ENCODE assay signal across 16 cellular contexts in the genomic region with DNA sequence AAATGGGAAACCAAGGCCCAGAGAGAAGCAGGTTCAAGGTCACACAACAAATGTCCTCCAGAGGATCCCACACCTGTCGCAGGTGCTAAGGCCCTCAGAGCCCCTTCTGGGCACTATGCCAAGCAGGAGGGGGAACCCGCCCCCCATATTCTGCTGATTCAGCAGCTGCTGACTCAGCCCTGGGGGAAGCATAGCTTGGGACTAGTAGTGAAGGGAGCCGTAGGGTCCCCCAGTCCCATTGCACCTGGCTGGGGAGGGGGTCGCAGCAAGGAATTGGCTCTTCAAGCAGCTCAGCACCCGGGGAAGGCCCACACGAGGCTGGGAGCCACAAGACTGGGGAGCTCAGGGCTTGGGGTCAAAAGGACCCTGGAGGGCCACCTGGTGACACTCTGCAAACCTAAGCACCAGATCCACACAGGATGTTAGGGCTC. TPM values are rescaled to one million over a fixed set of nuclear protein-coding genes. Genes with fewer than 3 reads are reported as not detected.
A peak's percentile ranks its signal among the peaks of the same experiment; 100 is the strongest.
DNase-seq lines count a peak whose midpoint lies in the region; ATAC-seq and TF ChIP-seq lines count a peak whose summit lies in the region.
"Had no signal": no experiment of that assay in that cellular context is flagged by ENCODE, and none has a peak within 500 bp of the region (broad histone marks: within the 10 kb centered on the region; RNA-seq: fewer than 3 reads in every experiment).

No MANE protein-coding gene starts in this region.

- POLR2A ChIA-PET in HEK293T (lab: Yijun Ruan, JAX): interaction anchor here (1.1 to 1.2 kb wide), 2 partner anchors 13 to 18 kb away, joined by 3 read pairs; no protein-coding TSS in a partner anchor

- H3F3A ChIP-seq in OCI-LY1 (ENCODE audit: insufficient read depth, low read length): no peaks in the 10 kb centered on the region

- peaks cover 38% of the 10 kb centered on the region for H3K79me2 ChIP-seq in OCI-LY1 (ENCODE audit: insufficient read depth, low read length)

- H3K9ac ChIP-seq in OCI-LY1 (ENCODE audit: low read length): peak overlapping the region; percentile 95

- H3K4me3 ChIP-seq in OCI-LY1 (ENCODE audit: low read depth, low read length, poor library complexity, severe bottlenecking) (peak overlapping the region; percentile 93), esophagus (ENCODE audit: low read depth in 1 of 2, low read length in 2 of 2) (peak overlapping the region; percentile 70 to 79)
- H3K4me3 ChIP-seq: lung, prostate gland, tibial artery had no signal

- ATAC-seq in activated naive CD4-positive, alpha-beta T cell treated with anti-CD3 and anti-CD28 coated beads, Interleukin-2, amount 50 U/mL, for 72 hours: no peak

- peak overlapping the region; percentile 94 for H3K4me2 ChIP-seq in OCI-LY1 (ENCODE audit: low read length)

- H3K27me3 Mint-ChIP-seq in activated naive CD4-positive, alpha-beta T cell treated with anti-CD3 and anti-CD28 coated beads, Interleukin-2, amount 50 U/mL, for 24 hours: no peaks in the 10 kb centered on the region

- H3K36me3 ChIP-seq in OCI-LY1 (ENCODE audit: insufficient read depth, low read length): peaks cover 33% of the 10 kb centered on the region; the same call in 1 of the 2 replicates
- peaks cover 0 to 3% of the 10 kb centered on the region in 2 donors for H3K36me3 ChIP-seq in esophagus (ENCODE audit: control insufficient read depth in 2 of 2, insufficient read depth in 2 of 2, low read length in 1 of 2)
- H3K36me3 ChIP-seq: prostate gland, tibial artery had no signal

- H3K9me3 Mint-ChIP-seq in activated naive CD4-positive, alpha-beta T cell treated with anti-CD3 and anti-CD28 coated beads, Interleukin-2, amount 50 U/mL, for 24 hours: no peaks in the 10 kb centered on the region
- H3K9me3 Mint-ChIP-seq in activated naive CD4-positive, alpha-beta T cell treated with anti-CD3 and anti-CD28 coated beads, Interleukin-2, amount 50 U/mL, for 72 hours: no peaks in the 10 kb centered on the region

- H3K4me3 Mint-ChIP-seq in activated naive CD4-positive, alpha-beta T cell treated with anti-CD3 and anti-CD28 coated beads, Interleukin-2, amount 50 U/mL, for 24 hours: peak overlapping the region; percentile 80

- no peak for TF ChIP-seq CTCF in OCI-LY1 (IDR thresholded peaks at IDR 0.05; ENCODE audit: low read length)

- H3K9me3 ChIP-seq in OCI-LY1 (ENCODE audit: low read length) (no peaks in the 10 kb centered on the region), esophagus (ENCODE audit: control insufficient read depth in 2 of 2, insufficient read depth in 1 of 2, low read depth in 1 of 2, low read length in 1 of 2) (no peaks in the 10 kb centered on the region)
- H3K9me3 ChIP-seq: prostate gland, tibial artery had no signal

- H2AFZ ChIP-seq in OCI-LY1 (ENCODE audit: low read length): no peak overlapping the region

- DNase-seq in activated naive CD4-positive, alpha-beta T cell treated with anti-CD3 and anti-CD28 coated beads, Interleukin-2, amount 50 U/mL, for 72 hours (ENCODE audit: low spot score in 2 of 2): no peak
- DNase-seq in HEK293T (ENCODE audit: extremely low spot score): no peak
- DNase-seq in stimulated activated CD4-positive, alpha-beta T cell treated with anti-CD3 and anti-CD28 coated beads, Interleukin-12 subunit alpha, Interleukin-12 subunit beta, amount 100 ng/mL, for 4 hours: no peak
- no peak for DNase-seq in SW480 (ENCODE audit: low spot score)
- DNase-seq: effector CD4-positive, alpha-beta T cell; stimulated activated CD4-positive, alpha-beta T cell treated with anti-CD3 and anti-CD28 coated beads, Interleukin-4, amount 100 ng/mL, for 4 hours; tibial artery had no signal

- H3K9me2 ChIP-seq in OCI-LY1 (ENCODE audit: low read depth, low read length): no peaks in the 10 kb centered on the region

- CTCF ChIA-PET in HEK293T (lab: Yijun Ruan, JAX): no interaction called here

- peaks cover 10% of the 10 kb centered on the region for H3K4me1 Mint-ChIP-seq in activated naive CD4-positive, alpha-beta T cell treated with anti-CD3 and anti-CD28 coated beads, Interleukin-2, amount 50 U/mL, for 24 hours

- H3K27ac Mint-ChIP-seq in activated naive CD4-positive, alpha-beta T cell treated with anti-CD3 and anti-CD28 coated beads, Interleukin-2, amount 50 U/mL, for 24 hours: no peak overlapping the region
- H3K27ac Mint-ChIP-seq in activated naive CD4-positive, alpha-beta T cell treated with anti-CD3 and anti-CD28 coated beads, Interleukin-2, amount 50 U/mL, for 72 hours: no peak overlapping the region

- H3K27me3 ChIP-seq in OCI-LY1 (ENCODE audit: insufficient read depth, low read length): no peaks in the 10 kb centered on the region
- H3K27me3 ChIP-seq in esophagus (ENCODE audit: control insufficient read depth in 1 of 2, insufficient read depth in 2 of 2, low read length in 2 of 2): no peaks in the 10 kb centered on the region

- H3K4me1 ChIP-seq in OCI-LY1 (ENCODE audit: insufficient read depth, low read length, severe bottlenecking): peaks cover 68% of the 10 kb centered on the region
- H3K4me1 ChIP-seq in esophagus (ENCODE audit: control insufficient read depth in 2 of 2, insufficient read depth in 2 of 2, low read length in 1 of 2): peaks cover 0 to 8% of the 10 kb centered on the region in 2 donors
- H3K4me1 ChIP-seq: prostate gland had no signal

- H3K27ac ChIP-seq in OCI-LY1 (ENCODE audit: low read depth, low read length, poor library complexity, severe bottlenecking): peak overlapping the region; percentile 88
- peak overlapping the region in 1 of 2 donors; percentile 70 for H3K27ac ChIP-seq in esophagus (ENCODE audit: low read depth in 2 of 2, low read length in 1 of 2)
- H3K27ac ChIP-seq in temporal lobe (ENCODE audit: low read depth, low read length): peak overlapping the region; percentile 87
- H3K27ac ChIP-seq: prostate gland, tibial artery, VCaP had no signal

- no peaks in the 10 kb centered on the region for H4K20me1 ChIP-seq in OCI-LY1 (ENCODE audit: insufficient read depth, low read length)

- H3K36me3 Mint-ChIP-seq in activated naive CD4-positive, alpha-beta T cell treated with anti-CD3 and anti-CD28 coated beads, Interleukin-2, amount 50 U/mL, for 24 hours: no peaks in the 10 kb centered on the region
- H3K36me3 Mint-ChIP-seq in activated naive CD4-positive, alpha-beta T cell treated with anti-CD3 and anti-CD28 coated beads, Interleukin-2, amount 50 U/mL, for 72 hours: no peaks in the 10 kb centered on the region

- 48 to 51% methylated on average over 6 of the region's 6 CpGs for WGBS in esophagus, 2 donors

TF ChIP-seq in HEK293T, 16 proteins besides CTCF, POLR2A, EP300 and RAD21:
- TF ChIP-seq FOXA1 (IDR thresholded peaks at IDR 0.05): no peak

RNA-seq across cellular contexts. Expression of gene RASAL1, which starts 1.0 kb away (rescaled TPM):
- 10 to 100 TPM in 1 of 2 donors, 1 to 10 TPM in 1; 9.8 to 15.1 TPM for total RNA-seq in activated naive CD4-positive, alpha-beta T cell treated with anti-CD3 and anti-CD28 coated beads, Interleukin-2, amount 50 U/mL, for 72 hours
- polyA plus RNA-seq in esophagus: 10 to 100 TPM; 43.4 to 52.7 TPM
- total RNA-seq in temporal lobe: 4.2 TPM
- total RNA-seq: glomerular endothelial cell, RPMI7951 had no signal

RNA-seq across cellular contexts. Expression of gene CFAP73, which starts 15.0 kb away (rescaled TPM):
- under 1 TPM; 0.45 to 0.98 TPM for total RNA-seq in activated naive CD4-positive, alpha-beta T cell treated with anti-CD3 and anti-CD28 coated beads, Interleukin-2, amount 50 U/mL, for 72 hours
- under 1 TPM; 0.35 to 0.73 TPM for polyA plus RNA-seq in esophagus
- total RNA-seq in temporal lobe: 1.2 TPM
- total RNA-seq: glomerular endothelial cell, RPMI7951 had no signal

RNA-seq across cellular contexts. Expression of gene DDX54, which starts 50.7 kb away (rescaled TPM):
- 10 to 100 TPM; 77.3 to 96.2 TPM for total RNA-seq in activated naive CD4-positive, alpha-beta T cell treated with anti-CD3 and anti-CD28 coated beads, Interleukin-2, amount 50 U/mL, for 72 hours
- 10 to 100 TPM; 34.3 to 49.1 TPM for polyA plus RNA-seq in esophagus
- 12.5 TPM for total RNA-seq in temporal lobe

RNA-seq across cellular contexts. Expression of gene RITA1, which starts 51.0 kb away (rescaled TPM):
- total RNA-seq in activated naive CD4-positive, alpha-beta T cell treated with anti-CD3 and anti-CD28 coated beads, Interleukin-2, amount 50 U/mL, for 72 hours: 10 to 100 TPM; 15.8 to 26.3 TPM
- 10 to 100 TPM in 1 of 2 donors, 1 to 10 TPM in 1; 6.8 to 14.6 TPM for polyA plus RNA-seq in esophagus
- total RNA-seq in temporal lobe: 6.6 TPM
